ENCODE assay signal across 12 cellular contexts in genomic region chr16:81465375-81465943, GRCh38.
"Had no signal": no experiment of that assay in that cellular context is flagged by ENCODE, and none has a peak within 500 bp of the region (broad histone marks: within the 10 kb centered on the region; RNA-seq: fewer than 3 reads in every experiment).

No MANE protein-coding gene starts in this region.

- H3K27ac Mint-ChIP-seq: activated CD8-positive, alpha-beta T cell treated with anti-CD3 and anti-CD28 coated beads for 36 hours had no signal

- H3K4me3 ChIP-seq: ascending aorta, gastroesophageal sphincter, lung, tibial nerve had no signal

- H3K27ac ChIP-seq: ascending aorta had no signal

- H3K9me3 ChIP-seq: ascending aorta, gastroesophageal sphincter, tibial nerve had no signal

- H3K4me1 ChIP-seq: ascending aorta had no signal

- H3K27me3 Mint-ChIP-seq: activated CD8-positive, alpha-beta T cell treated with anti-CD3 and anti-CD28 coated beads for 36 hours; naive thymus-derived CD8-positive, alpha-beta T cell had no signal

- DNase-seq: activated CD8-positive, alpha-beta memory T cell treated with anti-CD3 and anti-CD28 coated beads, Interleukin-2, amount 50 U/mL, for 48 hours; activated CD8-positive, alpha-beta T cell treated with anti-CD3 and anti-CD28 coated beads for 36 hours; activated naive CD4-positive, alpha-beta T cell; naive thymus-derived CD8-positive, alpha-beta T cell; occipital lobe; stimulated activated CD4-positive, alpha-beta T cell treated with anti-CD3 and anti-CD28 coated beads, Interleukin-15, amount 100 ng/mL, for 24 hours; stimulated activated CD4-positive, alpha-beta T cell treated with anti-CD3 and anti-CD28 coated beads, Interleukin-4, amount 100 ng/mL, for 4 hours had no signal

- FAIRE-seq: colon had no signal

- H3K27me3 ChIP-seq: ascending aorta, gastroesophageal sphincter, tibial nerve had no signal

- H3K36me3 ChIP-seq: ascending aorta, gastroesophageal sphincter, tibial nerve had no signal

- ATAC-seq: activated CD8-positive, alpha-beta T cell treated with anti-CD3 and anti-CD28 coated beads for 36 hours; naive thymus-derived CD8-positive, alpha-beta T cell had no signal

- H3K4me3 Mint-ChIP-seq: activated CD8-positive, alpha-beta T cell treated with anti-CD3 and anti-CD28 coated beads for 36 hours; naive thymus-derived CD8-positive, alpha-beta T cell had no signal

- H3K9me3 Mint-ChIP-seq: activated CD8-positive, alpha-beta T cell treated with anti-CD3 and anti-CD28 coated beads for 36 hours; naive thymus-derived CD8-positive, alpha-beta T cell had no signal
